In genomic region chr5:159713773-159714172, GRCh38 we compare ENCODE assay signal across 34 cellular contexts.
"Had no signal": no experiment of that assay in that cellular context is flagged by ENCODE, and none has a peak within 500 bp of the region (broad histone marks: within the 10 kb centered on the region; RNA-seq: fewer than 3 reads in every experiment).

No MANE protein-coding gene starts in this region.

- DNase-seq: Karpas-422, Kasumi-1, MG63, MM.1S, MV-4-11, NCI-H1048, NCI-H1092, NCI-H1092 treated with DMSO at 0.1 percent for 48 hours, NCI-H1105, NCI-H1105 treated with DMSO at 0.1 percent for 48 hours, NCI-H1417, NCI-H1417 treated with DMSO at 0.1 percent for 48 hours, NCI-H1436, NCI-H1436 treated with DMSO at 0.1 percent for 48 hours, NCI-H146, NCI-H1694, NCI-H1694 treated with DMSO at 0.1 percent for 48 hours, NCI-H187, NCI-H187 treated with DMSO at 0.1 percent for 48 hours, NCI-H1930, NCI-H2029, NCI-H2029 treated with DMSO at 0.1 percent for 48 hours, NCI-H2081, NCI-H2081 treated with DMSO at 0.1 percent for 48 hours, NCI-H2107, NCI-H2171, NCI-H2171 treated with DMSO at 0.1 percent for 48 hours, NCI-H2227 treated with DMSO at 0.1 percent for 48 hours, NCI-H226, NCI-H345, NCI-H446, NCI-H446 treated with DMSO at 0.1 percent for 48 hours, NCI-H510A, NCI-H510A treated with DMSO at 0.1 percent for 48 hours had no signal

- H3K36me3 ChIP-seq: MG63 had no signal

- H3K4me3 ChIP-seq: MG63 had no signal
